Comparison of ENCODE assay signal across 1 cellular context in genomic region chr7:140267381-140268226, GRCh38.
TF ChIP-seq lines count a peak whose summit lies in the region.

No MANE protein-coding gene starts in this region.

TF ChIP-seq in HepG2, 621 proteins besides CTCF, POLR2A, EP300 and RAD21 (continued from another document):
- TF ChIP-seq, protein P1, sequence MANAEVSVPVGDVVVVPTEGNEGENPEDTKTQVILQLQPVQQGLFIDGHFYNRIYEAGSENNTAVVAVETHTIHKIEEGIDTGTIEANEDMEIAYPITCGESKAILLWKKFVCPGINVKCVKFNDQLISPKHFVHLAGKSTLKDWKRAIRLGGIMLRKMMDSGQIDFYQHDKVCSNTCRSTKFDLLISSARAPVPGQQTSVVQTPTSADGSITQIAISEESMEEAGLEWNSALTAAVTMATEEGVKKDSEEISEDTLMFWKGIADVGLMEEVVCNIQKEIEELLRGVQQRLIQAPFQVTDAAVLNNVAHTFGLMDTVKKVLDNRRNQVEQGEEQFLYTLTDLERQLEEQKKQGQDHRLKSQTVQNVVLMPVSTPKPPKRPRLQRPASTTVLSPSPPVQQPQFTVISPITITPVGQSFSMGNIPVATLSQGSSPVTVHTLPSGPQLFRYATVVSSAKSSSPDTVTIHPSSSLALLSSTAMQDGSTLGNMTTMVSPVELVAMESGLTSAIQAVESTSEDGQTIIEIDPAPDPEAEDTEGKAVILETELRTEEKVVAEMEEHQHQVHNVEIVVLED (CRISPR knock-in tag; IDR thresholded peaks at IDR 0.05; ENCODE audit: borderline replicate concordance) = no peak
- TF ChIP-seq RFX1 (IDR thresholded peaks at IDR 0.05) (no peak), TFE3 (CRISPR knock-in tag; IDR thresholded peaks at IDR 0.05) (no peak), NFIC (IDR thresholded peaks at IDR 0.05; ENCODE audit: low read length) (no peak), SNAPC5 (CRISPR knock-in tag; IDR thresholded peaks at IDR 0.05; ENCODE audit: borderline replicate concordance) (no peak), KLF12 (CRISPR knock-in tag; IDR thresholded peaks at IDR 0.05; ENCODE audit: borderline replicate concordance) (no peak), ZFP82 (CRISPR knock-in tag; IDR thresholded peaks at IDR 0.05; ENCODE audit: borderline replicate concordance) (no peak), ZNF772 (CRISPR knock-in tag; IDR thresholded peaks at IDR 0.05) (no peak)
